23 cellular contexts compared by ENCODE assay signal in the genomic region with DNA sequence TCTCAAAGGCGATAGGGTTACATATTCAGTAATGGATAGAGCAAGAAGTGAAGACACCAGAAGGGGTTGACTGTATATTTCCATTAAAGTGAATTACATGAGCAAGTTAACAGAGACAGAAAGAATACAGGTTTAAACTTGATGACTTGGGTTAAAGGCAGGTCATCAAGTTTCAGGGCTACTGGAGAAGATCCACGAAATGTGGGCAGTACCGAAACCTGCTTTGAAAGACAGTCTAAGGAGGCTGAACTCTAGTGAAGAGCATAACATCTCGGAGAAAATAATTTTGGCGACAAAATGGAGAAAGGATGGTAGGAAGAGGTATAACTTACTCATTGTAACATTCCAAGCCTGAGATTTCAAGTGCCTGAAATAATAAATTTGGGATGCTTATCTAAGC. TPM values are rescaled to one million over a fixed set of nuclear protein-coding genes. Genes with fewer than 3 reads are reported as not detected.
DNase-seq lines count a peak whose midpoint lies in the region; ATAC-seq, FAIRE-seq and TF ChIP-seq lines count a peak whose summit lies in the region.
"Had no signal": no experiment of that assay in that cellular context is flagged by ENCODE, and none has a peak within 500 bp of the region (broad histone marks: within the 10 kb centered on the region; RNA-seq: fewer than 3 reads in every experiment).

No MANE protein-coding gene starts in this region.

- H3K27me3 Mint-ChIP-seq in GM23338 (ENCODE audit: insufficient read depth, low read depth, poor library complexity) (no peaks in the 10 kb centered on the region), astrocyte (ENCODE audit: low read depth, unreplicated experiment) (no peaks in the 10 kb centered on the region), type B pancreatic cell (no peaks in the 10 kb centered on the region)
- H3K27me3 Mint-ChIP-seq: B cell had no signal

- H3K4me1 Mint-ChIP-seq in GM23338 (peaks cover 21% of the 10 kb centered on the region), astrocyte (ENCODE audit: low read depth, unreplicated experiment) (peaks cover 14% of the 10 kb centered on the region), type B pancreatic cell (ENCODE audit: unreplicated experiment) (no peaks in the 10 kb centered on the region)
- H3K4me1 Mint-ChIP-seq: B cell; CD4-positive, CD25-positive, alpha-beta regulatory T cell had no signal

- H3K36me3 Mint-ChIP-seq in GM23338 (ENCODE audit: low read depth), result no peaks in the 10 kb centered on the region
- H3K36me3 Mint-ChIP-seq in astrocyte (ENCODE audit: low read depth, unreplicated experiment), result no peaks in the 10 kb centered on the region
- H3K36me3 Mint-ChIP-seq in type B pancreatic cell, result no peaks in the 10 kb centered on the region
- H3K36me3 Mint-ChIP-seq: CD4-positive, CD25-positive, alpha-beta regulatory T cell; CD8-positive, alpha-beta T cell had no signal

- intact Hi-C loops in esophagus squamous epithelium (cut with DNase I), result no loop called here

- TF ChIP-seq POLR2A in esophagus squamous epithelium (IDR thresholded peaks at IDR 0.05), result no peak

- DNase-seq in GM23338 (ENCODE audit: low spot score) (no peak), astrocyte (ENCODE audit: low read depth) (no peak), esophagus squamous epithelium (lab: John Stamatoyannopoulos, UW) (no peak), smooth muscle cell (lab: John Stamatoyannopoulos, UW; ENCODE audit: unreplicated experiment) (no peak), HAP-1 (ENCODE audit: low spot score in 2 of 2) (no peak), medulla oblongata (ENCODE audit: extremely low spot score) (no peak), type B pancreatic cell (ENCODE audit: extremely low spot score, unreplicated experiment) (no peak)
- DNase-seq: Caco-2; CD4-positive, CD25-positive, alpha-beta regulatory T cell; CD8-positive, alpha-beta T cell; DMS153; DND-41; GDM1; GOT3; H7 had no signal

- no peak overlapping the region for H3K4me3 Mint-ChIP-seq in GM23338
- no peak overlapping the region for H3K4me3 Mint-ChIP-seq in astrocyte (ENCODE audit: unreplicated experiment)
- H3K4me3 Mint-ChIP-seq in type B pancreatic cell, result no peak overlapping the region
- H3K4me3 Mint-ChIP-seq: B cell; CD4-positive, CD25-positive, alpha-beta regulatory T cell; CD8-positive, alpha-beta T cell had no signal

- H3K4me2 ChIP-seq in GM23338 (no peak overlapping the region), astrocyte (ENCODE audit: low read length) (no peak overlapping the region), smooth muscle cell (no peak overlapping the region)
- H3K4me2 ChIP-seq: BLaER1 had no signal

- H3K4me3 ChIP-seq in GM23338 (no peak overlapping the region), astrocyte (ENCODE audit: insufficient read depth, low read depth, low read length) (no peak overlapping the region), esophagus squamous epithelium (no peak overlapping the region), smooth muscle cell (no peak overlapping the region), HAP-1 (no peak overlapping the region)
- H3K4me3 ChIP-seq: BLaER1, GM12878 had no signal

- no peak for ATAC-seq in GM23338
- ATAC-seq: CD8-positive, alpha-beta T cell; GM12878; HCT116 had no signal

- WGBS in esophagus squamous epithelium, 2 donors, result 45 to 63% methylated on average over 5 of the region's 5 CpGs
- 91% methylated on average over 5 of the region's 5 CpGs for WGBS in smooth muscle cell (ENCODE audit: low lambda C conversion rate)

- H3K27me3 ChIP-seq in GM23338 (ENCODE audit: insufficient read depth) (no peaks in the 10 kb centered on the region), astrocyte (ENCODE audit: insufficient read depth, low read length) (no peaks in the 10 kb centered on the region), esophagus squamous epithelium (no peaks in the 10 kb centered on the region), smooth muscle cell (ENCODE audit: low read depth) (no peaks in the 10 kb centered on the region), HAP-1 (ENCODE audit: low read depth) (no peaks in the 10 kb centered on the region)
- H3K27me3 ChIP-seq: BLaER1 had no signal

- no peak for FAIRE-seq in astrocyte (lab: Jason Lieb, UNC)
- FAIRE-seq: A204.1, GM12878, GM19239 had no signal

- no peak overlapping the region for H2AFZ ChIP-seq in GM23338
- H2AFZ ChIP-seq in astrocyte (ENCODE audit: low read depth, low read length), result peak overlapping the region; percentile 1
- H2AFZ ChIP-seq in smooth muscle cell (ENCODE audit: low read depth), result peak overlapping the region; percentile 2

- peaks cover 6% of the 10 kb centered on the region for H3K4me1 ChIP-seq in GM23338 (ENCODE audit: insufficient read depth)
- no peaks in the 10 kb centered on the region for H3K4me1 ChIP-seq in astrocyte (ENCODE audit: insufficient read depth, low read length)
- peaks cover 0 to 24% (median 0%) of the 10 kb centered on the region in 3 donors for H3K4me1 ChIP-seq in esophagus squamous epithelium
- H3K4me1 ChIP-seq in smooth muscle cell (ENCODE audit: low read depth), result peaks cover 7% of the 10 kb centered on the region
- no peaks in the 10 kb centered on the region for H3K4me1 ChIP-seq in HAP-1
- H3K4me1 ChIP-seq: BLaER1, Caco-2 had no signal

- no peaks in the 10 kb centered on the region for H3K9me3 ChIP-seq in astrocyte (ENCODE audit: insufficient read depth, low read depth, low read length)
- H3K9me3 ChIP-seq in esophagus squamous epithelium, result no peaks in the 10 kb centered on the region
- H3K9me3 ChIP-seq in smooth muscle cell (replicated peaks; ENCODE audit: low read depth), result no peaks in the 10 kb centered on the region
- no peaks in the 10 kb centered on the region for H3K9me3 ChIP-seq in HAP-1
- H3K9me3 ChIP-seq: BLaER1, Caco-2 had no signal

- H4K20me1 ChIP-seq in GM23338 (replicated peaks; ENCODE audit: insufficient read depth), result no peaks in the 10 kb centered on the region
- H4K20me1 ChIP-seq in astrocyte (ENCODE audit: insufficient read depth, low read length), result no peaks in the 10 kb centered on the region
- no peaks in the 10 kb centered on the region for H4K20me1 ChIP-seq in smooth muscle cell (ENCODE audit: low read depth)
- H4K20me1 ChIP-seq: BLaER1 had no signal

- H3K79me2 ChIP-seq in GM23338 (replicated peaks; ENCODE audit: insufficient read depth) (no peaks in the 10 kb centered on the region), astrocyte (ENCODE audit: insufficient read depth, low read length) (no peaks in the 10 kb centered on the region), smooth muscle cell (ENCODE audit: low read depth) (no peaks in the 10 kb centered on the region)

- TF ChIP-seq CTCF in GM23338 (conservative IDR thresholded peaks at IDR 0.05; ENCODE audit: low read depth in 2 of 2) (no peak), astrocyte (IDR thresholded peaks at IDR 0.05; ENCODE audit: insufficient read depth, low read depth, low read length) (no peak), esophagus squamous epithelium (IDR thresholded peaks at IDR 0.05) (no peak), smooth muscle cell (IDR thresholded peaks at IDR 0.05; ENCODE audit: borderline replicate concordance, insufficient read depth, poor library complexity, severe bottlenecking) (no peak), type B pancreatic cell (conservative IDR thresholded peaks at IDR 0.05) (no peak)

- in situ Hi-C loops in HAP-1 (cut with MboI; ENCODE audit: low sequenced_read_pairs), result no loop called here

- peak overlapping the region; percentile 13; the same call in 1 of the 2 replicates for H3K27ac ChIP-seq in GM23338 (ENCODE audit: low read depth)
- no peak overlapping the region for H3K27ac ChIP-seq in astrocyte (ENCODE audit: low read depth, low read length)
- peak overlapping the region in 3 of 4 donors; percentile 10 to 63 (median 42) for H3K27ac ChIP-seq in esophagus squamous epithelium
- H3K27ac ChIP-seq in smooth muscle cell (ENCODE audit: low read depth), result no peak overlapping the region
- H3K27ac ChIP-seq: 22Rv1, BLaER1, C4-2B had no signal

- no peak overlapping the region for H3K27ac Mint-ChIP-seq in GM23338
- H3K27ac Mint-ChIP-seq in astrocyte (ENCODE audit: unreplicated experiment), result peak overlapping the region; percentile 79
- no peak overlapping the region for H3K27ac Mint-ChIP-seq in type B pancreatic cell
- H3K27ac Mint-ChIP-seq: B cell; CD4-positive, CD25-positive, alpha-beta regulatory T cell; CD8-positive, alpha-beta T cell had no signal

- no peaks in the 10 kb centered on the region for H3K36me3 ChIP-seq in GM23338 (ENCODE audit: insufficient read depth)
- no peaks in the 10 kb centered on the region for H3K36me3 ChIP-seq in astrocyte (ENCODE audit: insufficient read depth, low read length)
- H3K36me3 ChIP-seq in esophagus squamous epithelium, result no peaks in the 10 kb centered on the region
- no peaks in the 10 kb centered on the region for H3K36me3 ChIP-seq in smooth muscle cell (ENCODE audit: low read depth)
- H3K36me3 ChIP-seq in HAP-1 (replicated peaks), result no peaks in the 10 kb centered on the region
- H3K36me3 ChIP-seq: BLaER1 had no signal

- H3K9me2 ChIP-seq in GM23338 (ENCODE audit: insufficient read depth), result no peaks in the 10 kb centered on the region

- H3F3A ChIP-seq in GM23338 (replicated peaks; ENCODE audit: low read depth) (no peaks in the 10 kb centered on the region), smooth muscle cell (ENCODE audit: low read depth) (no peaks in the 10 kb centered on the region)

- H3K9me3 Mint-ChIP-seq in GM23338, result no peaks in the 10 kb centered on the region
- H3K9me3 Mint-ChIP-seq in astrocyte (ENCODE audit: unreplicated experiment), result no peaks in the 10 kb centered on the region
- H3K9me3 Mint-ChIP-seq in type B pancreatic cell, result no peaks in the 10 kb centered on the region
- H3K9me3 Mint-ChIP-seq: CD8-positive, alpha-beta T cell had no signal

- H3K9ac ChIP-seq in astrocyte (ENCODE audit: low read length) (no peak overlapping the region), smooth muscle cell (ENCODE audit: low read depth) (no peak overlapping the region)
- H3K9ac ChIP-seq: BLaER1 had no signal

TF ChIP-seq in GM23338, 12 proteins besides CTCF, POLR2A, EP300 and RAD21 (continues in another document):
- TF ChIP-seq CREB1 (CRISPR knock-in tag; IDR thresholded peaks at IDR 0.05; ENCODE audit: low read depth), result no peak
- no peak for TF ChIP-seq STAT1 (IDR thresholded peaks at IDR 0.05; ENCODE audit: unreplicated experiment)
- TF ChIP-seq EZH2phosphoT487 (IDR thresholded peaks at IDR 0.05; ENCODE audit: unreplicated experiment), result no peak

RNA-seq across cellular contexts. Expression of a gene that starts 26.6 kb away (rescaled TPM):
- 18.8 and 19.4 TPM in 2 replicates for total RNA-seq in GM23338 (2014; rRNA removed; shearing (Covaris generic))
- polyA plus RNA-seq in GM23338 (2016; fragmentation: Nextera tagmentation; extraction: Ambion mirVana) (12.6 and 13.5 TPM in 2 replicates), smooth muscle cell (7.3 and 11.3 TPM in 2 replicates)
- total RNA-seq in astrocyte (36.1 and 44.5 TPM in 2 replicates), esophagus squamous epithelium (10 to 100 TPM; 22.4 to 50.4 (median 36.9) TPM), smooth muscle cell (23.8 and 24.9 TPM in 2 replicates), type B pancreatic cell (ENCODE audit: low replicate concordance) (79.2 and 83.4 TPM in 2 replicates)

Comparison
In these comparisons a context has a peak if more than half of its experiments do, and no peak if none do; other contexts are left out.
1. H3K27ac ChIP-seq: peak in GM23338 (single experiment) and esophagus squamous epithelium (3 of 4); none in astrocyte (single experiment) and smooth muscle cell (single experiment).